Comparison of ENCODE assay signal across 23 cellular contexts in the genomic region with DNA sequence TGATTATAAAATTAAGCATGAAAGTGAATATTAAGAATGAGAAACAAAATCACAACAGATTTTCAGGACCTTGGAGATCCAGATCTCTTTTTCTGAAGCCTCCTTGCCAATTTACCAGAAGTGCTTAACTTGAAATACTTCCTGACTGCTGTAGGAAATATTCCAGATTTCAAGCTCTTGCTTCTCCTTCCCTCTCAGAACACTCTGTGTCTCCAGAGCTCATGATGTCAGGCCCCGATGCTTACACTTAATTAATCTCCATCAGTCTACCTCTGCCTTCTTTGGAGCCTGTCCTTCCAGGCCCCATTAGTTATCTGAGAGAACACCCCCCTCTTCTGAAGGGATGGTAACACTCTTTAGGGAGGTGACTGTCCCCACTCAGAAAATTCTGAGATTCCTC. TPM values are rescaled to one million over a fixed set of nuclear protein-coding genes. Genes with fewer than 3 reads are reported as not detected.
A peak's percentile ranks its signal among the peaks of the same experiment; 100 is the strongest.
DNase-seq lines count a peak whose midpoint lies in the region; ATAC-seq and TF ChIP-seq lines count a peak whose summit lies in the region.
"Had no signal": no experiment of that assay in that cellular context is flagged by ENCODE, and none has a peak within 500 bp of the region (broad histone marks: within the 10 kb centered on the region; RNA-seq: fewer than 3 reads in every experiment).

No MANE protein-coding gene starts in this region.

- no peaks in the 10 kb centered on the region for H3K9me3 Mint-ChIP-seq in activated T-cell treated with anti-CD3 and anti-CD28 coated beads, Interleukin-2, amount 50 U/mL, for 72 hours
- H3K9me3 Mint-ChIP-seq: CD4-positive, CD25-positive, alpha-beta regulatory T cell; CD8-positive, alpha-beta T cell; HFFc6 had no signal

- DNase-seq in left ventricle myocardium superior (no peak), right atrium auricular region (ENCODE audit: low spot score) (no peak), esophagus muscularis mucosa (ENCODE audit: extremely low spot score) (no peak), left lung (no peak)
- DNase-seq in activated T-cell treated with anti-CD3 and anti-CD28 coated beads, Interleukin-2, amount 50 U/mL, for 72 hours, result no peak
- DNase-seq: 8988T; Caco-2; CD4-positive, CD25-positive, alpha-beta regulatory T cell; CD8-positive, alpha-beta T cell; DMS 273 treated with DMSO at 0.1 percent for 48 hours; DMS79; EL; GDM1; GOT3; HFFc6 had no signal

- no peaks in the 10 kb centered on the region for H3K27me3 ChIP-seq in right atrium auricular region
- no peaks in the 10 kb centered on the region for H3K27me3 ChIP-seq in esophagus muscularis mucosa
- H3K27me3 ChIP-seq in left lung, result no peaks in the 10 kb centered on the region
- H3K27me3 ChIP-seq: BLaER1 had no signal

- H3K27ac ChIP-seq in right atrium auricular region (peak overlapping the region in 1 of 2 donors; percentile 9), esophagus muscularis mucosa (replicated peaks in 1 of 4) (peak overlapping the region; percentile 64 to 77 (median 70)), left lung (no peak overlapping the region)
- H3K27ac ChIP-seq: BLaER1, C4-2B had no signal

- TF ChIP-seq EP300 in esophagus muscularis mucosa (IDR thresholded peaks at IDR 0.05), result peak; percentile 23

- no peaks in the 10 kb centered on the region for H3K4me1 Mint-ChIP-seq in activated T-cell treated with anti-CD3 and anti-CD28 coated beads, Interleukin-2, amount 50 U/mL, for 72 hours (ENCODE audit: low read depth)
- H3K4me1 Mint-ChIP-seq: B cell; CD4-positive, CD25-positive, alpha-beta regulatory T cell had no signal

- TF ChIP-seq CTCF in right atrium auricular region (IDR thresholded peaks at IDR 0.05) (no peak), esophagus muscularis mucosa (IDR thresholded peaks at IDR 0.05) (no peak), left lung (IDR thresholded peaks at IDR 0.05) (no peak)

- H3K36me3 Mint-ChIP-seq in activated T-cell treated with anti-CD3 and anti-CD28 coated beads, Interleukin-2, amount 50 U/mL, for 72 hours (ENCODE audit: insufficient read depth in 2 of 2), result peaks cover 0 to 2% of the 10 kb centered on the region in 2 donors

- intact Hi-C loops in left ventricle myocardium superior (cut with micrococcal nuclease), result no loop called here
- intact Hi-C loops in esophagus muscularis mucosa (cut with DNase I), result no loop called here
- intact Hi-C loops in left lung (cut with DNase I), result no loop called here

- H3K27me3 Mint-ChIP-seq in activated T-cell treated with anti-CD3 and anti-CD28 coated beads, Interleukin-2, amount 50 U/mL, for 72 hours (ENCODE audit: low read depth), result no peaks in the 10 kb centered on the region
- H3K27me3 Mint-ChIP-seq: B cell; CD4-positive, CD25-positive, alpha-beta regulatory T cell had no signal

- no peak overlapping the region for H3K4me3 ChIP-seq in right atrium auricular region
- H3K4me3 ChIP-seq in esophagus muscularis mucosa, result no peak overlapping the region
- H3K4me3 ChIP-seq in left lung, result no peak overlapping the region
- H3K4me3 ChIP-seq: BLaER1, GM12878, HAP-1 had no signal

- no peak overlapping the region for H3K27ac Mint-ChIP-seq in activated T-cell treated with anti-CD3 and anti-CD28 coated beads, Interleukin-2, amount 50 U/mL, for 72 hours
- H3K27ac Mint-ChIP-seq: B cell; CD4-positive, CD25-positive, alpha-beta regulatory T cell; CD8-positive, alpha-beta T cell; HFFc6 had no signal

- H3K4me3 Mint-ChIP-seq in activated T-cell treated with anti-CD3 and anti-CD28 coated beads, Interleukin-2, amount 50 U/mL, for 72 hours, result no peak overlapping the region
- H3K4me3 Mint-ChIP-seq: B cell; CD4-positive, CD25-positive, alpha-beta regulatory T cell; CD8-positive, alpha-beta T cell; HFFc6 had no signal

- 25% methylated on average over 1 of the region's 1 CpG for WGBS in esophagus muscularis mucosa

- TF ChIP-seq POLR2A in esophagus muscularis mucosa (IDR thresholded peaks at IDR 0.05; ENCODE audit: low read depth), result no peak

- peak; percentile 43 for ATAC-seq in left ventricle myocardium superior
- peak; percentile 15 for ATAC-seq in left lung
- no peak for ATAC-seq in activated T-cell treated with anti-CD3 and anti-CD28 coated beads, Interleukin-2, amount 50 U/mL, for 72 hours (replicated peaks in 1 of 2)
- ATAC-seq in GM21576 (IDR thresholded peaks at IDR 0.05; ENCODE audit: unreplicated experiment), result no peak
- ATAC-seq in HG03135 (IDR thresholded peaks at IDR 0.05; ENCODE audit: unreplicated experiment), result no peak
- ATAC-seq: CD8-positive, alpha-beta T cell; GM12878 had no signal

- H3K9me3 ChIP-seq in right atrium auricular region (no peaks in the 10 kb centered on the region), esophagus muscularis mucosa (no peaks in the 10 kb centered on the region), left lung (no peaks in the 10 kb centered on the region)
- H3K9me3 ChIP-seq: BLaER1, Caco-2, HAP-1 had no signal

- H3K4me1 ChIP-seq in right atrium auricular region (no peaks in the 10 kb centered on the region), esophagus muscularis mucosa (peaks cover 10 to 54% (median 35%) of the 10 kb centered on the region in 4 donors), left lung (no peaks in the 10 kb centered on the region)
- H3K4me1 ChIP-seq: BLaER1, Caco-2, HAP-1 had no signal

- H3K36me3 ChIP-seq in right atrium auricular region (no peaks in the 10 kb centered on the region), esophagus muscularis mucosa (no peaks in the 10 kb centered on the region), left lung (no peaks in the 10 kb centered on the region)
- H3K36me3 ChIP-seq: BLaER1, HAP-1 had no signal

RNA-seq across cellular contexts. Expression of gene NT5C1B, which starts 20.7 kb away (rescaled TPM):
- not detected for total RNA-seq in left ventricle myocardium superior
- total RNA-seq in right atrium auricular region, result not detected
- under 1 TPM in 1 of 4 donors, not detected in 3; 0.42 TPM for total RNA-seq in esophagus muscularis mucosa
- total RNA-seq in left lung, result not detected
- not detected for total RNA-seq in activated T-cell treated with anti-CD3 and anti-CD28 coated beads, Interleukin-2, amount 50 U/mL, for 72 hours
- total RNA-seq: A673; B cell; Caco-2; CD4-positive, CD25-positive, alpha-beta regulatory T cell; CD8-positive, alpha-beta T cell; GM12878; HFFc6 had no signal

RNA-seq across cellular contexts. Expression of gene RDH14, which starts 49.6 kb away (rescaled TPM):
- total RNA-seq in left ventricle myocardium superior (50.3 TPM), right atrium auricular region (10 to 100 TPM; 45.0 to 67.5 TPM), esophagus muscularis mucosa (10 to 100 TPM; 56.9 to 72.2 (median 65.1) TPM), left lung (10 to 100 TPM; 19.6 to 20.3 TPM)
- 10 to 100 TPM; 20.0 to 23.2 TPM for total RNA-seq in activated T-cell treated with anti-CD3 and anti-CD28 coated beads, Interleukin-2, amount 50 U/mL, for 72 hours

Comparison
In these comparisons a context has a peak if more than half of its experiments do, and no peak if none do; other contexts are left out.
1. ATAC-seq: peak in left ventricle myocardium superior (single experiment) and left lung (single experiment); none in activated T-cell treated with anti-CD3 and anti-CD28 coated beads, Interleukin-2, amount 50 U/mL, for 72 hours (0 of 2), GM21576 (single experiment) and HG03135 (single experiment).
2. H3K27ac ChIP-seq: peak in esophagus muscularis mucosa (4 of 4); none in left lung (0 of 2).